In genomic region chr1:247024658-247025057, GRCh38 we compare ENCODE assay signal across 3 cellular contexts. TPM values are rescaled to one million over a fixed set of nuclear protein-coding genes. Genes with fewer than 3 reads are reported as not detected.
"Had no signal": no experiment of that assay in that cellular context is flagged by ENCODE, and none has a peak within 500 bp of the region (broad histone marks: within the 10 kb centered on the region; RNA-seq: fewer than 3 reads in every experiment).

No MANE protein-coding gene starts in this region.

RNA-seq across cellular contexts. Expression of gene ZNF695, which starts 16.8 kb away (rescaled TPM):
- total RNA-seq: Right ventricle myocardium inferior, Right ventricle myocardium superior, T-cell had no signal
